ENCODE assay signal across 6 cellular contexts in the genomic region with DNA sequence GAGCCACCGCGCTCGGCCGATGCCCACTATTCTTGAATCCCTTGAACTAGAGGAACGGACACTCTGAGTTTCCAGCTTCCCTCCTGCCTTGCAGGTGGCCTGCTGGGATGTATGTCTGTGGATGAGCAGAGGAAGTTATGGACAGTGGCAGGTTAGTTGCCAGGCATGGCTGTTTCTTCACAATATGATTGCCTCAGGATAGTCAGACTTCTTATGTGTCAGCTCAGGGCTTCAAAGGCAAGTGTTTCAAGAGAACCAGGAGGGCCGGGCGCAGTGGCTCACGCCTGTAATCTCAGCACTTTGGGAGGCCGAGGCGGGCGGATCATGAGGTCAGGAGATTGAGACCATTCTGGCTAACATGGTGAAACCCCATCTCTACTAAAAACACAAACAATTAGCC. TPM values are rescaled to one million over a fixed set of nuclear protein-coding genes. Genes with fewer than 3 reads are reported as not detected.
"Had no signal": no experiment of that assay in that cellular context is flagged by ENCODE, and none has a peak within 500 bp of the region (broad histone marks: within the 10 kb centered on the region; RNA-seq: fewer than 3 reads in every experiment).

No MANE protein-coding gene starts in this region.

RNA-seq across cellular contexts. Expression of a gene that starts 21.6 kb away (rescaled TPM):
- total RNA-seq: activated B cell treated with CpG ODN at 0.5 μM for 24 hours; activated CD4-positive, alpha-beta memory T cell treated with anti-CD3 and anti-CD28 coated beads, Interleukin-2, amount 10 ng/mL, durations not matched to agents 7 days and 5 days; activated CD4-positive, alpha-beta T cell treated with anti-CD3 and anti-CD28 coated beads, Interleukin-2, amount 10 ng/mL, durations not matched to agents 7 days and 5 days; activated CD8-positive, alpha-beta T cell treated with anti-CD3 and anti-CD28 coated beads, Interleukin-2, amount 10 ng/mL, durations not matched to agents 7 days and 5 days; T-helper 1 cell treated with Interleukin-12 subunit alpha and Interleukin-12 subunit beta and Interleukin-4 antibody, amounts not matched to agents 30 ng/mL and 1 ng/mL, for 36 hours; T-helper 2 cell treated with Interferon-gamma antibody and Interleukin-4, amounts not matched to agents 100 ng/mL and 5 ng/mL, for 36 hours had no signal
